Comparison of ENCODE assay signal across 12 cellular contexts in genomic region chr7:65390588-65390987, GRCh38. TPM values are rescaled to one million over a fixed set of nuclear protein-coding genes. Genes with fewer than 3 reads are reported as not detected.
A peak's percentile ranks its signal among the peaks of the same experiment; 100 is the strongest.
DNase-seq lines count a peak whose midpoint lies in the region; ATAC-seq and TF ChIP-seq lines count a peak whose summit lies in the region.
"Had no signal": no experiment of that assay in that cellular context is flagged by ENCODE, and none has a peak within 500 bp of the region (broad histone marks: within the 10 kb centered on the region; RNA-seq: fewer than 3 reads in every experiment).

No MANE protein-coding gene starts in this region.

- peaks cover 15% of the 10 kb centered on the region for H3K36me3 ChIP-seq in brain microvascular endothelial cell (replicated peaks)

- ATAC-seq in GM19463 (IDR thresholded peaks at IDR 0.05; ENCODE audit: unreplicated experiment) = peak; percentile 96
- ATAC-seq in HG03039 (IDR thresholded peaks at IDR 0.05; ENCODE audit: unreplicated experiment) = peak; percentile 89

- no peak for TF ChIP-seq CTCF in GM12865 (IDR thresholded peaks at IDR 0.05; ENCODE audit: insufficient read depth, low read depth, low read length, missing control alignments)
- TF ChIP-seq CTCF in brain microvascular endothelial cell (IDR thresholded peaks at IDR 0.05; ENCODE audit: low read depth, low read length, missing control alignments) = no peak
- TF ChIP-seq CTCF in lower leg skin (IDR thresholded peaks at IDR 0.05) = no peak

- no peaks in the 10 kb centered on the region for H3K27me3 ChIP-seq in brain microvascular endothelial cell (replicated peaks)

- DNase-seq in GM12865 (ENCODE audit: low read depth) (peak; percentile 71), brain microvascular endothelial cell (peak; percentile 24), lower leg skin (ENCODE audit: low spot score in 2 of 2) (no peak), A172 (ENCODE audit: low spot score) (no peak), Kasumi-1 (lab: John Stamatoyannopoulos, UW) (no peak)
- no peak for DNase-seq in stimulated activated CD8-positive, alpha-beta memory T cell treated with anti-CD3 and anti-CD28 coated beads, Interleukin-4, amount 100 ng/mL, for 48 hours
- DNase-seq: activated CD4-positive, alpha-beta memory T cell treated with anti-CD3 and anti-CD28 coated beads, Interleukin-2, amount 10 ng/mL, durations not matched to agents 7 days and 5 days; NCI-H2171; SIG-M5 had no signal

- H3K4me3 ChIP-seq in GM12865 (ENCODE audit: low read depth, low read length) (no peak overlapping the region), brain microvascular endothelial cell (ENCODE audit: low read depth, low read length) (no peak overlapping the region), lower leg skin (ENCODE audit: low read depth, poor library complexity, severe bottlenecking) (no peak overlapping the region)
- H3K4me3 ChIP-seq: skin epidermis had no signal

- H3K27ac ChIP-seq in brain microvascular endothelial cell = no peak overlapping the region
- H3K27ac ChIP-seq: skin epidermis had no signal

- TF ChIP-seq POLR2A in lower leg skin (IDR thresholded peaks at IDR 0.05) = no peak

- in situ Hi-C loops in brain microvascular endothelial cell (cut with HindIII; ENCODE audit: low pct_ligation_motif_present, low sequenced_read_pairs) = no loop called here

- 85 to 96% methylated on average over 4 of the region's 4 CpGs for WGBS in lower leg skin, 2 donors

- intact Hi-C loops in lower leg skin (cut with DNase I; ENCODE audit: low total_unique reads) = no loop called here

RNA-seq across cellular contexts. Expression of gene ZNF92, which starts 16.9 kb away (rescaled TPM):
- 10 to 100 TPM in 1 of 4 donors, 1 to 10 TPM in 3; 4.0 to 10.4 (median 5.4) TPM for total RNA-seq in lower leg skin
- total RNA-seq in A172 (2014; rRNA removed; shearing (Covaris generic)) = 14.5 and 20.7 TPM in 2 replicates

Comparison
In these comparisons a context has a peak if more than half of its experiments do, and no peak if none do; other contexts are left out.
1. DNase-seq: peak in GM12865 (single experiment) and brain microvascular endothelial cell (single experiment); none in lower leg skin (0 of 2), A172 (single experiment), Kasumi-1 (0 of 2) and stimulated activated CD8-positive, alpha-beta memory T cell treated with anti-CD3 and anti-CD28 coated beads, Interleukin-4, amount 100 ng/mL, for 48 hours (single experiment).